In the genomic region with DNA sequence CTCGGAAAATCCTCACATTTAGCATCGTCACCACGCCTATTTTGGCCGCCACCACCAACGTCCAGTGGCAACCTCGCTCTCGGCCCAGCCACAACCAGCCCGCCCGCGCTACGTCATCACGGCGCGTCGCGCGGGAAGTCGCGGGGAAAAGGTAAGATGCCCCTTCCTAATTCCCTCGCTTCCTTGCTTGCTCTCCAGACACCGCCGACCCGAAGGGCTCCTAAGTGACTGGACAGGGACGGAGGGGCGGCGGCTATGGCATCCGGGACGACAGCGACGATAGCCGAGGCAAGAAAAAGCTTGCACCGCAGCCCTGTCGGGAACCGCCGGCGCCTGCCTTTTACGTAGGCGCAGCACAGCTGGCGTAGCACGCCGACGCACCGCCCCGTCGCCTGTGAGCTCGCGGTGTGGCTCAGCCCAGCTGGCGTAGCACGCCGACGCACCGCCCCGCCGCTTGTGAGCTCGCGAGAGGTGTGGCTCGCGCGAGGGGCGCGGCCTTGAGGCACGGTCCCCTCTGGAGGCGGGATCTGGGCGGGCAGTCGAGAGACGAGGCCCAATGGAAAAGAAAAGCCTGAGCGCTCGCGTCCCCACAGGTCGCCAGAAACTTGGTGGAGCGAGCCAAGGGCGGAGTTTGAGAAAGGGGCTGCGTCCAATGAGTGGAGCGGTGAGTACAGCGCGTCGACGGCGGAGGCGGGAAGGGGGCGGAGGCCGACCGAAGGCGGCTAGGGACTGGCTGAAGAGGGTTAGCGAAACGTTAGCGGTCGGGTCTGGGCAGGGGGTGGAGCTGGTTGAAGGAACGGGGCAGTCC, we compare ENCODE assay signal across 1 cellular context.
A peak's percentile ranks its signal among the peaks of the same experiment; 100 is the strongest.
TF ChIP-seq lines count a peak whose summit lies in the region.

TSS of gene HDAC6 (plus strand) at position 787 of the 808 bp plus-strand sequence. CDS start 626 bp downstream, outside the sequence.

TF ChIP-seq in HepG2, 621 proteins besides CTCF, POLR2A, EP300 and RAD21 (continued from another document and continues in another):
- 0 out of 2 replicates have a peak, but pooled peaks have one; percentile 48 for TF ChIP-seq HIVEP1 (CRISPR knock-in tag; IDR thresholded peaks at IDR 0.05)
- TF ChIP-seq, protein P1, sequence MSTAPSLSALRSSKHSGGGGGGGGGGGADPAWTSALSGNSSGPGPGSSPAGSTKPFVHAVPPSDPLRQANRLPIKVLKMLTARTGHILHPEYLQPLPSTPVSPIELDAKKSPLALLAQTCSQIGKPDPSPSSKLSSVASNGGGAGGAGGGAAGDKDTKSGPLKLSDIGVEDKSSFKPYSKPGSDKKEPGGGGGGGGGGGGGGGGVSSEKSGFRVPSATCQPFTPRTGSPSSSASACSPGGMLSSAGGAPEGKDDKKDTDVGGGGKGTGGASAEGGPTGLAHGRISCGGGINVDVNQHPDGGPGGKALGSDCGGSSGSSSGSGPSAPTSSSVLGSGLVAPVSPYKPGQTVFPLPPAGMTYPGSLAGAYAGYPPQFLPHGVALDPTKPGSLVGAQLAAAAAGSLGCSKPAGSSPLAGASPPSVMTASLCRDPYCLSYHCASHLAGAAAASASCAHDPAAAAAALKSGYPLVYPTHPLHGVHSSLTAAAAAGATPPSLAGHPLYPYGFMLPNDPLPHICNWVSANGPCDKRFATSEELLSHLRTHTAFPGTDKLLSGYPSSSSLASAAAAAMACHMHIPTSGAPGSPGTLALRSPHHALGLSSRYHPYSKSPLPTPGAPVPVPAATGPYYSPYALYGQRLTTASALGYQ (CRISPR knock-in tag; IDR thresholded peaks at IDR 0.05), result no peak
- TF ChIP-seq ZBTB43 (CRISPR knock-in tag; conservative IDR thresholded peaks at IDR 0.05), result no peak
- TF ChIP-seq STAT6 (CRISPR knock-in tag; IDR thresholded peaks at IDR 0.05; ENCODE audit: borderline replicate concordance), result no peak
- no peak for TF ChIP-seq HNF1B (CRISPR knock-in tag; IDR thresholded peaks at IDR 0.05)
- TF ChIP-seq WIZ (CRISPR knock-in tag; IDR thresholded peaks at IDR 0.05), result no peak
- no peak for TF ChIP-seq ZNF720 (CRISPR knock-in tag; IDR thresholded peaks at IDR 0.05)
- TF ChIP-seq ZNF274 (CRISPR knock-in tag; IDR thresholded peaks at IDR 0.05), result no peak
- no peak for TF ChIP-seq ZNF567 (CRISPR knock-in tag; IDR thresholded peaks at IDR 0.05; ENCODE audit: borderline replicate concordance)
- TF ChIP-seq ZNF24 (IDR thresholded peaks at IDR 0.05), result no peak
- no peak for TF ChIP-seq JUNB (CRISPR knock-in tag; IDR thresholded peaks at IDR 0.05; ENCODE audit: borderline replicate concordance)
- TF ChIP-seq TBX2 (CRISPR knock-in tag; IDR thresholded peaks at IDR 0.05; ENCODE audit: borderline replicate concordance), result peak; percentile 65
- TF ChIP-seq ZSCAN22 (CRISPR knock-in tag; IDR thresholded peaks at IDR 0.05), result no peak
- TF ChIP-seq BRCA1 (CRISPR knock-in tag; IDR thresholded peaks at IDR 0.05), result no peak
- TF ChIP-seq KDM2A (CRISPR knock-in tag; IDR thresholded peaks at IDR 0.05; ENCODE audit: borderline replicate concordance, low read depth), result peak; percentile 49
- TF ChIP-seq HNRNPK (IDR thresholded peaks at IDR 0.05; ENCODE audit: low read depth, low read length, poor library complexity, severe bottlenecking), result no peak
- TF ChIP-seq ARID3A (IDR thresholded peaks at IDR 0.05; ENCODE audit: low read depth, low read length), result no peak
- TF ChIP-seq, protein P2, sequence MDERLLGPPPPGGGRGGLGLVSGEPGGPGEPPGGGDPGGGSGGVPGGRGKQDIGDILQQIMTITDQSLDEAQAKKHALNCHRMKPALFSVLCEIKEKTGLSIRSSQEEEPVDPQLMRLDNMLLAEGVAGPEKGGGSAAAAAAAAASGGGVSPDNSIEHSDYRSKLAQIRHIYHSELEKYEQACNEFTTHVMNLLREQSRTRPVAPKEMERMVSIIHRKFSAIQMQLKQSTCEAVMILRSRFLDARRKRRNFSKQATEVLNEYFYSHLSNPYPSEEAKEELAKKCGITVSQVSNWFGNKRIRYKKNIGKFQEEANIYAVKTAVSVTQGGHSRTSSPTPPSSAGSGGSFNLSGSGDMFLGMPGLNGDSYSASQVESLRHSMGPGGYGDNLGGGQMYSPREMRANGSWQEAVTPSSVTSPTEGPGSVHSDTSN (CRISPR knock-in tag; IDR thresholded peaks at IDR 0.05), result no peak
- TF ChIP-seq NCOA1 (CRISPR knock-in tag; IDR thresholded peaks at IDR 0.05), result no peak
- TF ChIP-seq TAF15 (IDR thresholded peaks at IDR 0.05; ENCODE audit: low read depth, low read length, poor library complexity, severe bottlenecking), result no peak
- peak; percentile 6 for TF ChIP-seq YY1 (IDR thresholded peaks at IDR 0.05; ENCODE audit: insufficient read depth, insufficient replicate concordance, low read depth, low read length)
- no peak for TF ChIP-seq ZNF407 (CRISPR knock-in tag; IDR thresholded peaks at IDR 0.05; ENCODE audit: not compliant biosample characterization)
- TF ChIP-seq ASH2L (IDR thresholded peaks at IDR 0.05; ENCODE audit: insufficient read length, low read depth, low read length), result peak; percentile 79
- no peak for TF ChIP-seq ZNF570 (CRISPR knock-in tag; IDR thresholded peaks at IDR 0.05; ENCODE audit: borderline replicate concordance)
- peak; percentile 65; the same call in 1 of the 2 replicates for TF ChIP-seq E2F5 (CRISPR knock-in tag; conservative IDR thresholded peaks at IDR 0.05)
- TF ChIP-seq HINFP (CRISPR knock-in tag; IDR thresholded peaks at IDR 0.05; ENCODE audit: low read depth), result no peak
- no peak for TF ChIP-seq ZBTB7A (CRISPR knock-in tag; IDR thresholded peaks at IDR 0.05)
- no peak for TF ChIP-seq KLF12 (CRISPR knock-in tag; IDR thresholded peaks at IDR 0.05; ENCODE audit: borderline replicate concordance)
- no peak for TF ChIP-seq ZNF292 (CRISPR knock-in tag; IDR thresholded peaks at IDR 0.05; ENCODE audit: borderline replicate concordance, low read depth)
